Comparison of ENCODE assay signal across 19 cellular contexts in genomic region chr11:14503023-14503422, GRCh38.
"Had no signal": no experiment of that assay in that cellular context is flagged by ENCODE, and none has a peak within 500 bp of the region (broad histone marks: within the 10 kb centered on the region; RNA-seq: fewer than 3 reads in every experiment).

No MANE protein-coding gene starts in this region.

- H3K27me3 Mint-ChIP-seq: progenitor cell of endocrine pancreas had no signal

- ATAC-seq: esophagus mucosa, foreskin keratinocyte, right cardiac atrium had no signal

- H3K9me3 Mint-ChIP-seq: nephron progenitor cell had no signal

- DNase-seq: activated CD4-positive, alpha-beta T cell treated with anti-CD3 and anti-CD28 coated beads, Interleukin-2, amount 50 U/mL, for 48 hours; activated gamma-delta T cell treated with Interleukin-2 at 50 U/mL for 16 hours; foreskin keratinocyte; glutamatergic neuron; hypothalamus; kidney glomerular epithelial cell; nephron progenitor cell; right cardiac atrium; stimulated activated CD4-positive, alpha-beta T cell treated with anti-CD3 and anti-CD28 coated beads, Interleukin-4, amount 100 ng/mL, for 4 hours; stimulated activated CD8-positive, alpha-beta memory T cell treated with anti-CD3 and anti-CD28 coated beads, Interleukin-4, amount 100 ng/mL, for 48 hours; stimulated activated naive CD4-positive, alpha-beta T cell treated with Interleukin-2 at 50 U/mL for 16 hours; substantia nigra; SW 1271 had no signal

- H3K4me3 ChIP-seq: cardiac muscle cell, smooth muscle cell, tibial nerve, vagina had no signal

- H3K4me3 Mint-ChIP-seq: nephron progenitor cell had no signal

- H3K27ac Mint-ChIP-seq: nephron progenitor cell, progenitor cell of endocrine pancreas had no signal
